Comparison of ENCODE assay signal across 8 cellular contexts in genomic region chr2:28447943-28448737, GRCh38. TPM values are rescaled to one million over a fixed set of nuclear protein-coding genes. Genes with fewer than 3 reads are reported as not detected.
DNase-seq lines count a peak whose midpoint lies in the region; ATAC-seq, FAIRE-seq and TF ChIP-seq lines count a peak whose summit lies in the region.

No MANE protein-coding gene starts in this region.

- H3K36me3 ChIP-seq in bronchial epithelial cell (ENCODE audit: control insufficient read depth, insufficient read depth, low read length): no peaks in the 10 kb centered on the region
- no peaks in the 10 kb centered on the region for H3K36me3 ChIP-seq in muscle layer of duodenum (ENCODE audit: control insufficient read depth in 1 of 2, insufficient read depth in 2 of 2, low read length in 2 of 2)

- no peak overlapping the region for H3K4me3 ChIP-seq in bronchial epithelial cell (ENCODE audit: low read depth, low read length)
- no peak overlapping the region for H3K4me3 ChIP-seq in muscle layer of duodenum (ENCODE audit: low read depth in 1 of 2, low read length in 2 of 2)

- H3K4me1 ChIP-seq in muscle layer of duodenum (ENCODE audit: control insufficient read depth in 1 of 2, insufficient read depth in 2 of 2, low read length in 2 of 2): no peaks in the 10 kb centered on the region

- peak overlapping the region; percentile 40 for H3K27ac ChIP-seq in muscle layer of duodenum (ENCODE audit: low read length)

- ATAC-seq in GM21381 (IDR thresholded peaks at IDR 0.05; ENCODE audit: unreplicated experiment): no peak

- intact Hi-C loops in CD14-positive monocyte (cut with micrococcal nuclease): loop anchor here in 1 of 2 donors (5.0 kb wide), 1 partner anchor 41 kb away; no protein-coding TSS in a partner anchor

- peaks cover 0 to 1% (median 0%) of the 10 kb centered on the region in 3 donors for H3K27me3 Mint-ChIP-seq in CD14-positive monocyte (ENCODE audit: low read depth in 3 of 3)

- no peak for FAIRE-seq in bronchial epithelial cell (lab: Jason Lieb, UNC)

- H3K9me3 Mint-ChIP-seq in CD14-positive monocyte: no peaks in the 10 kb centered on the region

- no peaks in the 10 kb centered on the region for H3K9me3 ChIP-seq in muscle layer of duodenum (ENCODE audit: control insufficient read depth in 1 of 2, low read length in 2 of 2)

- H3K27ac Mint-ChIP-seq in CD14-positive monocyte: peak overlapping the region; percentile 97 to 99 (median 99)

- peaks cover 2 to 4% of the 10 kb centered on the region in 2 donors for H3K36me3 Mint-ChIP-seq in CD14-positive monocyte

- peaks cover 74% of the 10 kb centered on the region for H3K4me1 Mint-ChIP-seq in CD14-positive monocyte

- peak; percentile 76 for DNase-seq in CD14-positive monocyte (ENCODE audit: low spot score)
- DNase-seq in NCI-H226: peak; percentile 88
- DNase-seq in bronchial epithelial cell (ENCODE audit: low read depth): peak; percentile 95
- DNase-seq in NCI-H146 treated with DMSO at 0.1 percent for 48 hours (lab: John Stamatoyannopoulos, UW; ENCODE audit: unreplicated experiment): no peak
- no peak for DNase-seq in hypothalamus (lab: John Stamatoyannopoulos, UW)
- no peak for DNase-seq in globus pallidus (ENCODE audit: low spot score)

- no peak for TF ChIP-seq CTCF in CD14-positive monocyte (IDR thresholded peaks at IDR 0.05)
- TF ChIP-seq CTCF in bronchial epithelial cell (IDR thresholded peaks at IDR 0.05; ENCODE audit: insufficient read depth, low read length, severe bottlenecking): no peak

- H3K27me3 ChIP-seq in bronchial epithelial cell (ENCODE audit: control insufficient read depth, insufficient read depth, low read length) (no peaks in the 10 kb centered on the region), muscle layer of duodenum (ENCODE audit: low read depth, low read length) (no peaks in the 10 kb centered on the region)

- H3K4me3 Mint-ChIP-seq in CD14-positive monocyte: peak overlapping the region; percentile 54 to 64

RNA-seq across cellular contexts. Expression of gene PLB1, which starts 47.7 kb away (rescaled TPM):
- 10 to 100 TPM; 20.2 to 23.9 TPM for polyA plus RNA-seq in CD14-positive monocyte
- total RNA-seq in bronchial epithelial cell: 1.5 and 1.6 TPM in 2 replicates

RNA-seq across cellular contexts. Expression of gene FOSL2, which starts 55.5 kb away (rescaled TPM):
- 10 to 100 TPM; 24.8 to 28.6 TPM for polyA plus RNA-seq in CD14-positive monocyte
- 77.1 and 106 TPM in 2 replicates for total RNA-seq in bronchial epithelial cell

Comparison
In these comparisons a context has a peak if more than half of its experiments do, and no peak if none do; other contexts are left out.
1. DNase-seq: peak in CD14-positive monocyte (single experiment), NCI-H226 (single experiment) and bronchial epithelial cell (single experiment); none in NCI-H146 treated with DMSO at 0.1 percent for 48 hours (single experiment), hypothalamus (0 of 51) and globus pallidus (single experiment).